In the genomic region with DNA sequence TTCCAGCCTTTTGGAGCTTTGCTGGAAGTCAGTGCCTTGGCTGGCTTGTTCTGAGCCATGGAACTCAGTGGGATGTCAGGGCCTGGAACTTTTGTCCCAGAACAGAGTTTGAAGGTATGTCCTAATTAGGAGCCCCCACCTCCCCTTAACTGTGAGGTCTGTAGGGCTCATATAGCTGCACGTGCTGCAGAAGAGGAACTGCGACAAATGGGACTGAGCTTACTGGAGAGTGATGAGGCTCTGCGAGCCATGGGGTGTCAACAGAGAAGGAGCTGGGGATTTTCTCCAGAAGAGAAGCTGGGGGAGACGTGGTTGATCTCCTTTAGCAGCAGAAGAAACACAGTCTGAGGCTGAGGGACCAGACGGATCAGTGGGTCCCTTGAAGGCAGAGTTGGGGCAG, we compare ENCODE assay signal across 2 cellular contexts.
TF ChIP-seq lines count a peak whose summit lies in the region.

No MANE protein-coding gene starts in this region.

TF ChIP-seq in IMR-90, 13 proteins besides CTCF, POLR2A, EP300 and RAD21:
- TF ChIP-seq RCOR1 (IDR thresholded peaks at IDR 0.05; ENCODE audit: insufficient replicate concordance, low read length) (no peak), MAZ (IDR thresholded peaks at IDR 0.05; ENCODE audit: borderline replicate concordance, low read depth, low read length) (no peak), MXI1 (IDR thresholded peaks at IDR 0.05; ENCODE audit: borderline replicate concordance, low read depth, low read length) (no peak), RFX5 (IDR thresholded peaks at IDR 0.05; ENCODE audit: low read depth, low read length) (no peak), BHLHE40 (IDR thresholded peaks at IDR 0.05; ENCODE audit: low read depth, low read length) (no peak), SMC3 (IDR thresholded peaks at IDR 0.05; ENCODE audit: low read depth, low read length) (no peak), CEBPB (IDR thresholded peaks at IDR 0.05; ENCODE audit: low read depth, low read length) (no peak), NFE2L2 (IDR thresholded peaks at IDR 0.05; ENCODE audit: low read depth, low read length) (no peak), CHD1 (IDR thresholded peaks at IDR 0.05; ENCODE audit: low read depth, low read length) (no peak), MAFK (IDR thresholded peaks at IDR 0.05; ENCODE audit: low read depth, low read length) (no peak), FOS (IDR thresholded peaks at IDR 0.05; ENCODE audit: low read depth, low read length) (no peak)
- TF ChIP-seq, protein P1, sequence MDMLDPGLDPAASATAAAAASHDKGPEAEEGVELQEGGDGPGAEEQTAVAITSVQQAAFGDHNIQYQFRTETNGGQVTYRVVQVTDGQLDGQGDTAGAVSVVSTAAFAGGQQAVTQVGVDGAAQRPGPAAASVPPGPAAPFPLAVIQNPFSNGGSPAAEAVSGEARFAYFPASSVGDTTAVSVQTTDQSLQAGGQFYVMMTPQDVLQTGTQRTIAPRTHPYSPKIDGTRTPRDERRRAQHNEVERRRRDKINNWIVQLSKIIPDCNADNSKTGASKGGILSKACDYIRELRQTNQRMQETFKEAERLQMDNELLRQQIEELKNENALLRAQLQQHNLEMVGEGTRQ (IDR thresholded peaks at IDR 0.05; ENCODE audit: low read depth, low read length), result no peak
- TF ChIP-seq, protein P2, sequence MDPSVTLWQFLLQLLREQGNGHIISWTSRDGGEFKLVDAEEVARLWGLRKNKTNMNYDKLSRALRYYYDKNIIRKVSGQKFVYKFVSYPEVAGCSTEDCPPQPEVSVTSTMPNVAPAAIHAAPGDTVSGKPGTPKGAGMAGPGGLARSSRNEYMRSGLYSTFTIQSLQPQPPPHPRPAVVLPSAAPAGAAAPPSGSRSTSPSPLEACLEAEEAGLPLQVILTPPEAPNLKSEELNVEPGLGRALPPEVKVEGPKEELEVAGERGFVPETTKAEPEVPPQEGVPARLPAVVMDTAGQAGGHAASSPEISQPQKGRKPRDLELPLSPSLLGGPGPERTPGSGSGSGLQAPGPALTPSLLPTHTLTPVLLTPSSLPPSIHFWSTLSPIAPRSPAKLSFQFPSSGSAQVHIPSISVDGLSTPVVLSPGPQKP (IDR thresholded peaks at IDR 0.05; ENCODE audit: borderline replicate concordance, low read depth, low read length), result no peak
TF ChIP-seq in IMR-90: peak in this region for 0.

TF ChIP-seq in K562, 482 proteins besides CTCF, POLR2A, EP300 and RAD21:
- TF ChIP-seq SPI1 (IDR thresholded peaks at IDR 0.05; ENCODE audit: borderline replicate concordance, low read depth, low read length), result 0 out of 2 replicates have a peak, but pooled peaks have one; percentile 22
- no peak for TF ChIP-seq RBBP5 (IDR thresholded peaks at IDR 0.05; ENCODE audit: borderline replicate concordance, insufficient read depth, low read length, poor library complexity, severe bottlenecking)
